Comparison of ENCODE assay signal across 8 cellular contexts in the genomic region with DNA sequence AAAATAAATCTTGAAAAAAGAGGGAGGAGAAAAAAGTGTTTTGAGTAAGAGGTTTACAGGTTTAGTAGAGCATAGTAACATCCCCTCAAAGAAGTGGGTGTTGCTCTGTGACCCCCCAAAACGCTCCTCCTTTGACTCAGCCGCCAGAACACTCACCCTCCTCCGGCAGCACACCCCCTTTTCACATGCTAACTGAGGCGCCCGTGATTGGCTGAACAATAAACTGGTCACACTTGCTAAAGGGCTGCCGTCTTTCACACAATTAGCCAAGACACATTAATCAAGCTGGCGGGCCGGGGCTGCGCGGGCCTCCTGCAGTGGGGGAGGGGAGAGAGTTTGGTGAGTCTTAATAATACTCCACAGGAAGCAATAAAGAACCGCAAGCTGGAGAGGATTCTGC. TPM values are rescaled to one million over a fixed set of nuclear protein-coding genes. Genes with fewer than 3 reads are reported as not detected.
DNase-seq lines count a peak whose midpoint lies in the region; ATAC-seq and TF ChIP-seq lines count a peak whose summit lies in the region.

No MANE protein-coding gene starts in this region.

- no peaks in the 10 kb centered on the region for H3K27me3 Mint-ChIP-seq in osteocyte (ENCODE audit: unreplicated experiment)
- H3K27me3 Mint-ChIP-seq in CD14-positive monocyte (ENCODE audit: low read depth in 3 of 3), result peaks cover 24 to 33% (median 29%) of the 10 kb centered on the region in 3 donors
- no peaks in the 10 kb centered on the region for H3K27me3 Mint-ChIP-seq in MCF 10A (ENCODE audit: insufficient read depth, unreplicated experiment)

- H3K27ac Mint-ChIP-seq in osteocyte (ENCODE audit: unreplicated experiment) (peak overlapping the region; percentile 27), CD14-positive monocyte (no peak overlapping the region), MCF 10A (ENCODE audit: low read depth, unreplicated experiment) (no peak overlapping the region)

- H3K36me3 Mint-ChIP-seq in osteocyte (ENCODE audit: unreplicated experiment) (no peaks in the 10 kb centered on the region), CD14-positive monocyte (no peaks in the 10 kb centered on the region), MCF 10A (ENCODE audit: insufficient read depth, unreplicated experiment) (no peaks in the 10 kb centered on the region)

- POLR2A ChIA-PET in MCF 10A (lab: Yijun Ruan, JAX), result interaction anchor here (0.7 kb wide), 1 partner anchor 371 kb away, joined by 4 read pairs; no protein-coding TSS in a partner anchor

- no peak for ATAC-seq in GM21360 (IDR thresholded peaks at IDR 0.05; ENCODE audit: unreplicated experiment)
- no peak for ATAC-seq in GM21381 (IDR thresholded peaks at IDR 0.05; ENCODE audit: unreplicated experiment)

- TF ChIP-seq CTCF in osteocyte (IDR thresholded peaks at IDR 0.05) (no peak), CD14-positive monocyte (IDR thresholded peaks at IDR 0.05) (no peak), MCF 10A (IDR thresholded peaks at IDR 0.05; ENCODE audit: unreplicated experiment) (no peak)

- intact Hi-C loops in CD14-positive monocyte (cut with micrococcal nuclease) (no loop called here), MCF 10A (cut with micrococcal nuclease) (no loop called here)

- no peak overlapping the region for H3K4me3 Mint-ChIP-seq in osteocyte (ENCODE audit: unreplicated experiment)
- H3K4me3 Mint-ChIP-seq in CD14-positive monocyte, result peak overlapping the region in 1 of 2 donors; percentile 68
- H3K4me3 Mint-ChIP-seq in MCF 10A (ENCODE audit: unreplicated experiment), result no peak overlapping the region

- no peaks in the 10 kb centered on the region for H3K9me3 Mint-ChIP-seq in osteocyte (ENCODE audit: unreplicated experiment)
- peaks cover 0 to 9% (median 0%) of the 10 kb centered on the region in 7 donors for H3K9me3 Mint-ChIP-seq in CD14-positive monocyte
- H3K9me3 Mint-ChIP-seq in MCF 10A (ENCODE audit: unreplicated experiment), result no peaks in the 10 kb centered on the region

- CTCF ChIA-PET in MCF 10A (lab: Yijun Ruan, JAX), result interaction anchor here (0.6 to 7.6 kb wide), 9 partner anchors 11 to 410 kb away, joined by 3 to 208 read pairs (median 9); a partner anchor contains a TSS

- DNase-seq in EH (ENCODE audit: low read depth) (peak; percentile 61), NCI-H748 treated with DMSO at 0.1 percent for 48 hours (lab: John Stamatoyannopoulos, UW) (peak; percentile 20), dermis blood vessel endothelial cell (peak; percentile 15), osteocyte (ENCODE audit: extremely low spot score, unreplicated experiment) (no peak), CD14-positive monocyte (ENCODE audit: low spot score) (no peak), MCF 10A (ENCODE audit: unreplicated experiment) (no peak)

- BruUV-seq in MCF 10A (replicated peaks; lab: Mats Ljungman, UMichigan), result no TSS peak

- peaks cover 31% of the 10 kb centered on the region for H3K4me1 Mint-ChIP-seq in osteocyte (ENCODE audit: unreplicated experiment)
- H3K4me1 Mint-ChIP-seq in CD14-positive monocyte, result peaks cover 11% of the 10 kb centered on the region
- peaks cover 16% of the 10 kb centered on the region for H3K4me1 Mint-ChIP-seq in MCF 10A (ENCODE audit: insufficient read depth, unreplicated experiment)

RNA-seq across cellular contexts. Expression of a gene that starts 52.4 kb away (rescaled TPM):
- total RNA-seq in dermis blood vessel endothelial cell (not detected in 2 replicates), osteocyte (0.47 and 0.70 TPM in 2 replicates), MCF 10A (2022) (not detected in 2 replicates)
- polyA plus RNA-seq in CD14-positive monocyte, result not detected

Comparison
In these comparisons a context has a peak if more than half of its experiments do, and no peak if none do; other contexts are left out.
1. DNase-seq: peak in EH (single experiment), NCI-H748 treated with DMSO at 0.1 percent for 48 hours (single experiment) and dermis blood vessel endothelial cell (single experiment); none in osteocyte (single experiment), CD14-positive monocyte (single experiment) and MCF 10A (single experiment).